ENCODE assay signal across 17 cellular contexts in genomic region chr6:90190752-90191393, GRCh38.
DNase-seq lines count a peak whose midpoint lies in the region; ATAC-seq lines count a peak whose summit lies in the region.
"Had no signal": no experiment of that assay in that cellular context is flagged by ENCODE, and none has a peak within 500 bp of the region (broad histone marks: within the 10 kb centered on the region; RNA-seq: fewer than 3 reads in every experiment).

No MANE protein-coding gene starts in this region.

- H3K4me1 Mint-ChIP-seq in T-cell (peaks cover 84 to 92% (median 85%) of the 10 kb centered on the region in 3 donors), naive B cell (peaks cover 58 to 89% (median 70%) of the 10 kb centered on the region in 3 donors)

- H3K36me3 Mint-ChIP-seq in T-cell (peaks cover 9% of the 10 kb centered on the region), naive B cell (peaks cover 18 to 22% of the 10 kb centered on the region in 2 donors)

- ATAC-seq in GM19395 (IDR thresholded peaks at IDR 0.05; ENCODE audit: unreplicated experiment) = peak; percentile 67
- ATAC-seq in T-cell (replicated peaks in 1 of 4) = no peak
- ATAC-seq in naive B cell (ENCODE audit: low read depth in 2 of 2) = peak; percentile 60 to 62
- ATAC-seq: foreskin keratinocyte had no signal

- POLR2A ChIA-PET in T-cell (lab: Charles Lee) = interaction anchor here in 1 of 2 donors (0.6 to 0.8 kb wide), 4 partner anchors 13 to 102 kb away, joined by 3 to 4 read pairs (median 3); no protein-coding TSS in a partner anchor

- DNase-seq in NOMO-1 treated with DMSO at 0.1 percent for 48 hours (lab: John Stamatoyannopoulos, UW; ENCODE audit: unreplicated experiment) = peak; percentile 34
- DNase-seq in NOMO-1 treated with dmso at 0.1 percent for 144 hours (lab: John Stamatoyannopoulos, UW; ENCODE audit: unreplicated experiment) = no peak
- no peak for DNase-seq in T-cell
- DNase-seq in naive B cell = peak; percentile 44
- DNase-seq in NCI-H1417 (lab: John Stamatoyannopoulos, UW) = no peak
- no peak for DNase-seq in DMS 273 (lab: John Stamatoyannopoulos, UW; ENCODE audit: unreplicated experiment)
- no peak for DNase-seq in NK-92 (lab: John Stamatoyannopoulos, UW; ENCODE audit: unreplicated experiment)
- DNase-seq: caudate nucleus, COR-L47, foreskin keratinocyte, GDM1, H9, NCI-H146, NCI-H526 treated with DMSO at 0.1 percent for 48 hours, RPMI8226, upper lobe of left lung had no signal

- no peaks in the 10 kb centered on the region for H3K27me3 Mint-ChIP-seq in T-cell
- H3K27me3 Mint-ChIP-seq in naive B cell = no peaks in the 10 kb centered on the region

- H3K27ac Mint-ChIP-seq in T-cell (peak overlapping the region; percentile 88 to 90), naive B cell (peak overlapping the region; percentile 58 to 94 (median 88))
- H3K27ac Mint-ChIP-seq: H9 had no signal

- CTCF ChIA-PET in T-cell (lab: Charles Lee) = interaction anchor here in 1 of 2 donors (0.6 to 1.2 kb wide), 3 partner anchors 12 to 294 kb away, joined by 3 to 4 read pairs (median 3); no protein-coding TSS in a partner anchor

- H3K9me3 Mint-ChIP-seq in T-cell (no peaks in the 10 kb centered on the region), naive B cell (no peaks in the 10 kb centered on the region)
- H3K9me3 Mint-ChIP-seq: H9 had no signal

- H3K4me3 Mint-ChIP-seq in T-cell (peak overlapping the region; percentile 28 to 60 (median 39)), naive B cell (peak overlapping the region; percentile 7 to 73 (median 56))
- H3K4me3 Mint-ChIP-seq: H9 had no signal

Comparison
In these comparisons a context has a peak if more than half of its experiments do, and no peak if none do; other contexts are left out.
1. DNase-seq: peak in NOMO-1 treated with DMSO at 0.1 percent for 48 hours (single experiment) and naive B cell (single experiment); none in NOMO-1 treated with dmso at 0.1 percent for 144 hours (single experiment), T-cell (0 of 34), NCI-H1417 (0 of 3), DMS 273 (single experiment) and NK-92 (single experiment).
2. ATAC-seq: peak in GM19395 (single experiment) and naive B cell (2 of 2); none in T-cell (0 of 4).